11 cellular contexts compared by ENCODE assay signal in the genomic region with DNA sequence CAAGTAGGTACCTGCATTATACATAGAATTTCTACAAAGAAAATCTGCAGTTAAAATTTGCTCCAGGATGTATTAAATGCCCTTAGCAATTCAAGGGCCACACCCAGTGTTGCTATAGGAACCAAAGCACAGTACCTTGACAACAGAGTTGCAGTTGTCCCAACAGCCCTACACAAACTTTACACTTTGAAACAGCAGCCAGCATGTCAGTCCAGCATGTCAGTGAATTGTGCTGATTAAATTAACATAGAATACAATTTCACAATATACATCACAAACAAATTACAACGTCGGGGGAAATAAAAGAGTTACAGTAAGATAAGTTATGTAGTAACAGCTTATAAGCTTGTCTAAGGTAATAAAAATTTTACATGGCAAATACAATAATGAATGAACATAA.
DNase-seq lines count a peak whose midpoint lies in the region; ATAC-seq and TF ChIP-seq lines count a peak whose summit lies in the region.
"Had no signal": no experiment of that assay in that cellular context is flagged by ENCODE, and none has a peak within 500 bp of the region (broad histone marks: within the 10 kb centered on the region; RNA-seq: fewer than 3 reads in every experiment).

No MANE protein-coding gene starts in this region.

- no peaks in the 10 kb centered on the region for H3K9me3 ChIP-seq in A673 (ENCODE audit: low read depth, low read length, poor library complexity, severe bottlenecking)
- no peaks in the 10 kb centered on the region for H3K9me3 ChIP-seq in left lung

- BruUV-seq in A673 (replicated peaks; lab: Mats Ljungman, UMichigan): no TSS peak

- intact Hi-C loops in A673 (cut with micrococcal nuclease; ENCODE audit: unreplicated experiment): no loop called here
- intact Hi-C loops in left lung (cut with DNase I): no loop called here

- H3K4me3 ChIP-seq in A673 (ENCODE audit: low read depth, low read length, poor library complexity, severe bottlenecking) (no peak overlapping the region), left lung (no peak overlapping the region)

- peaks cover 53% of the 10 kb centered on the region for H3K4me1 Mint-ChIP-seq in brain
- H3K4me1 Mint-ChIP-seq: naive B cell had no signal

- H3K4me1 ChIP-seq in A673 (ENCODE audit: insufficient read depth, low read length, poor library complexity, severe bottlenecking) (peaks cover 35% of the 10 kb centered on the region), left lung (peaks cover 26 to 38% of the 10 kb centered on the region in 2 donors)

- no peak overlapping the region for H3K27ac ChIP-seq in A673 (ENCODE audit: low read depth, low read length, poor library complexity, severe bottlenecking)
- peak overlapping the region; percentile 65 to 68 for H3K27ac ChIP-seq in left lung

- POLR2A ChIA-PET in A673 (lab: Charles Lee; ENCODE audit: low non-redundant PET): no interaction called here

- no peak overlapping the region for H3K4me3 Mint-ChIP-seq in brain
- H3K4me3 Mint-ChIP-seq: activated naive CD4-positive, alpha-beta T cell treated with anti-CD3 and anti-CD28 coated beads for 36 hours; naive B cell had no signal

- no peaks in the 10 kb centered on the region for H3K27me3 Mint-ChIP-seq in brain

- peak overlapping the region in 3 of 5 experiments; percentile 68 to 98 (median 79) for H3K27ac Mint-ChIP-seq in brain
- H3K27ac Mint-ChIP-seq: activated naive CD4-positive, alpha-beta T cell treated with anti-CD3 and anti-CD28 coated beads for 36 hours; naive B cell had no signal

- DNase-seq in A673 (ENCODE audit: low spot score): peak; percentile 14
- DNase-seq in HPDE6-E6E7 (ENCODE audit: extremely low spot score): peak; percentile 15
- DNase-seq in left lung: no peak
- DNase-seq in superior temporal gyrus (ENCODE audit: extremely low spot score): no peak
- no peak for DNase-seq in islet precursor cell
- no peak for DNase-seq in GM19238 (ENCODE audit: insufficient read length, low spot score)
- DNase-seq: activated naive CD4-positive, alpha-beta T cell treated with anti-CD3 and anti-CD28 coated beads for 36 hours; naive B cell; NCI-H146 had no signal

- no peaks in the 10 kb centered on the region for H3K36me3 ChIP-seq in A673 (ENCODE audit: insufficient read depth, low read length, poor library complexity, severe bottlenecking)
- no peaks in the 10 kb centered on the region for H3K36me3 ChIP-seq in left lung

- ATAC-seq in left lung (peak; percentile 59), GM21447 (IDR thresholded peaks at IDR 0.05; ENCODE audit: unreplicated experiment) (no peak)

- H3K27me3 ChIP-seq in A673 (replicated peaks; ENCODE audit: insufficient read depth, low read depth, low read length, poor library complexity) (no peaks in the 10 kb centered on the region), left lung (no peaks in the 10 kb centered on the region)

- peaks cover 6% of the 10 kb centered on the region for H3K36me3 Mint-ChIP-seq in brain
- H3K36me3 Mint-ChIP-seq: naive B cell had no signal

- CTCF ChIA-PET in A673 (lab: Charles Lee): no interaction called here

- TF ChIP-seq CTCF in A673 (conservative IDR thresholded peaks at IDR 0.05; ENCODE audit: low read depth, low read length) (no peak), brain (conservative IDR thresholded peaks at IDR 0.05) (no peak), left lung (IDR thresholded peaks at IDR 0.05) (no peak)

- H3K9me3 Mint-ChIP-seq in brain: no peaks in the 10 kb centered on the region
- H3K9me3 Mint-ChIP-seq: activated naive CD4-positive, alpha-beta T cell treated with anti-CD3 and anti-CD28 coated beads for 36 hours had no signal

Comparison
In these comparisons a context has a peak if more than half of its experiments do, and no peak if none do; other contexts are left out.
1. DNase-seq: peak in A673 (single experiment) and HPDE6-E6E7 (single experiment); none in left lung (0 of 2), superior temporal gyrus (single experiment), islet precursor cell (single experiment) and GM19238 (single experiment).